Comparison of ENCODE assay signal across 8 cellular contexts in the genomic region with DNA sequence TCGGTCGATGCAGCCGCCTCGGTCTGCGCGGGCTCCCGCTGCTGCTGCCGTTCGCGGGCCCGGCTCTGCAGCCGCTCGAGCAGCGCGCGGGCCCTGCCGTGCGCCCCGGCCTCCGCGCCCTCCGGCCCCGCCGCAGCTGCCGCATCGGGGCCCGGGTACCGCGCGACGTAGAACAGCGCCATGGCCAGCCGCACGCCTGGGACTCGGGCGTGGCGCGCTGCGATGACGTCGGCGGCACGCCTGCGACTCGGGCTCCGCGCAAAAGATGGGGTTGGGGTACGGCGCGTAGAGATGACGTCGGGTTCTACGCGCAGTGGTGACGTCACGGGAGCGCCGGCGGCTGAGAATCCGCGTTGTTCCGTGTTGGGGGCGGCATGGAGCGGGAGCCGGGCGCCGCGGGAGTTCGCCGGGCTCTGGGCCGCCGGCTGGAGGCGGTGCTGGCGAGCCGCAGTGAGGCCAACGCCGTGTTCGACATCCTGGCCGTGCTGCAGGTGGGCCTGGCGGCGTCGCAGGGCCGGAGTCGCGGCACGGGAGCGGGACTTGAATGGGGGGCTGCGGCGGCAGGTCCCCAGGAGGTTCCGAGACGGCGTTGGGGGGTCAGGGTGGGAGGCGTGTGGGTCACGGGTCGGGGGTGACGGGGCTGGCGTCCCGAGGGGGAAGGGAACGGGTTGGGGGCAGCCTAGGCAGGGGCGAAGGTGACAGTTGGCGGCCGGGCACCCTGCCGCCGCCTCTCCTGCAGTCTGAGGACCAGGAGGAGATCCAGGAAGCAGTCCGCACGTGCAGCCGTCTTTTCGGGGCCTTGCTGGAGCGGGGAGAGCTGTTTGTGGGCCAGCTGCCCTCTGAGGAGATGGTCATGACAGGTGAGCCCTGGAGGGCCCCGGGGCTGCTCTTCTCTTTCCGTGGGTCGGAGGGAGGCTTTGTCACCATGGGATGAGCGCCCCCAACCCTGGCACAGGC. TPM values are rescaled to one million over a fixed set of nuclear protein-coding genes. Genes with fewer than 3 reads are reported as not detected.
DNase-seq lines count a peak whose midpoint lies in the region; ATAC-seq, FAIRE-seq and TF ChIP-seq lines count a peak whose summit lies in the region.

Gene DDX51 (minus strand): TSS at position 205 of the 957 bp plus-strand sequence. CDS start 23 bp downstream, at position 182.
Gene NOC4L (plus strand): TSS at position 343 of the 957 bp plus-strand sequence. CDS start 32 bp downstream, at position 375.

- TF ChIP-seq EP300 in HepG2 (IDR thresholded peaks at IDR 0.05; ENCODE audit: low read depth in 2 of 2, low read length in 2 of 2), result no peak
- TF ChIP-seq EP300 in HepG2 (CRISPR knock-in tag; IDR thresholded peaks at IDR 0.05; ENCODE audit: borderline replicate concordance), result peak; percentile 65; the same call in 1 of the 2 replicates

- H3K27me3 ChIP-seq in HepG2 (ENCODE audit: control insufficient read depth in 1 of 2, insufficient read depth in 2 of 2, low read length in 2 of 2), result no peaks in the 10 kb centered on the region; a peak in 1 of 5 replicates

- H3K4me3 ChIP-seq in HepG2 (replicated peaks in 1 of 3; ENCODE audit: insufficient read depth in 1 of 3, low read depth in 2 of 3, low read length in 3 of 3), result peak within 1 kb of the TSS; percentile 85 to 99 (median 93)

- peaks cover 17% of the 10 kb centered on the region for H3K4me1 ChIP-seq in HepG2 (ENCODE audit: insufficient read depth, low read length)

- 0% methylated on average over 8 of the region's 113 CpGs for WGBS in HepG2 (ENCODE audit: low lambda C conversion rate)

- POLR2A ChIA-PET in HepG2 (lab: Yijun Ruan, JAX), result no interaction called here

- peak; percentile 94 for DNase-seq in NCI-H748 (lab: John Stamatoyannopoulos, UW; ENCODE audit: unreplicated experiment)
- peak; percentile 96 for DNase-seq in activated CD4-positive, alpha-beta T cell treated with anti-CD3 and anti-CD28 coated beads, Interleukin-2, amount 50 U/mL, for 1 hour
- DNase-seq in dermis blood vessel endothelial cell, result peak; percentile 98
- peak; percentile 81 for DNase-seq in HepG2 (ENCODE audit: low spot score)
- peak; percentile 97 to 98 for DNase-seq in stimulated activated CD4-positive, alpha-beta T cell treated with anti-CD3 and anti-CD28 coated beads, Interleukin-2, amount 100 ng/mL, for 48 hours

- TF ChIP-seq RAD21 in HepG2 (CRISPR knock-in tag; IDR thresholded peaks at IDR 0.05), result peak; percentile 26

- in situ Hi-C loops in HepG2 (cut with HindIII; ENCODE audit: extremely low pct_ligation_motif_present, low pct_unique_long_range_greater_than_20kb), result no loop called here

- TF ChIP-seq CTCF in C4-2B (conservative IDR thresholded peaks at IDR 0.05) (no peak), HepG2 (CRISPR knock-in tag; IDR thresholded peaks at IDR 0.05) (peak; percentile 53)

- no TSS peak for BruUV-seq in HepG2 (replicated peaks; lab: Mats Ljungman, UMichigan)

- ATAC-seq in GM19328 (IDR thresholded peaks at IDR 0.05; ENCODE audit: unreplicated experiment), result peak; percentile 84
- ATAC-seq in HG03469 (IDR thresholded peaks at IDR 0.05; ENCODE audit: unreplicated experiment), result peak; percentile 68
- ATAC-seq in HepG2, result peak; percentile 70

- peak; percentile 56 for FAIRE-seq in HepG2 (lab: Jason Lieb, UNC)

- H3K9me3 ChIP-seq in HepG2 (ENCODE audit: low read length), result no peaks in the 10 kb centered on the region

- peaks cover 20 to 30% of the 10 kb centered on the region in 2 experiments for H3K36me3 ChIP-seq in HepG2 (replicated peaks in 1 of 2; ENCODE audit: control insufficient read depth in 1 of 2, insufficient read depth in 2 of 2, low read length in 2 of 2)

- peak within 1 kb of the TSS; percentile 94 for H3K4me2 ChIP-seq in HepG2 (ENCODE audit: low read depth, low read length)

- H3K27ac ChIP-seq in C4-2B (peak within 1 kb of the TSS; percentile 88), HepG2 (ENCODE audit: extremely low read length, insufficient read depth, low read length) (peak within 1 kb of the TSS; percentile 49)

- H3K9ac ChIP-seq in HepG2 (ENCODE audit: insufficient read depth, low read depth, low read length), result peak within 1 kb of the TSS; percentile 91

- H4K20me1 ChIP-seq in HepG2 (ENCODE audit: insufficient read depth, low read length), result no peaks in the 10 kb centered on the region

- no peak within 1 kb of the TSS for H2AFZ ChIP-seq in HepG2 (ENCODE audit: low read length)

- CTCF ChIA-PET in HepG2 (lab: Yijun Ruan, JAX; ENCODE audit: low intra/inter-chr PET ratio, low total read pairs), result interaction anchor here (0.9 kb wide), 1 partner anchor 10 kb away, joined by 3 read pairs; no protein-coding TSS in a partner anchor

- peak in 1 of 2 experiments; percentile 49; a peak in 2 of 4 replicates for TF ChIP-seq POLR2A in HepG2 (IDR thresholded peaks at IDR 0.05; ENCODE audit: insufficient read depth in 1 of 2, low read depth in 2 of 2, low read length in 2 of 2)

- intact Hi-C loops in HepG2 (cut with micrococcal nuclease; ENCODE audit: unreplicated experiment), result no loop called here

- H3K79me2 ChIP-seq in HepG2 (ENCODE audit: insufficient read depth, low read length), result peaks cover 26% of the 10 kb centered on the region

RNA-seq across cellular contexts. Expression of gene DDX51, which starts in this region (rescaled TPM):
- total RNA-seq in dermis blood vessel endothelial cell, result 6.8 and 7.5 TPM in 2 replicates
- 3.5 and 10.1 TPM in 2 replicates for total RNA-seq in HepG2 (2016; rRNA removed; fragmentation: Illumina TruSeq; extraction: Trizol)
- total RNA-seq in HepG2 (2016; cell fraction: cytosol; rRNA removed; fragmentation: Illumina TruSeq; extraction: Trizol; ENCODE audit: low read depth), result 3.5 and 3.6 TPM in 2 replicates
- 2.7 and 9.3 TPM in 2 replicates for total RNA-seq in HepG2 (2016; cell fraction: insoluble cytoplasmic fraction; rRNA removed; fragmentation: Illumina TruSeq; extraction: Trizol)
- 2.5 and 3.2 TPM in 2 replicates for total RNA-seq in HepG2 (2016; cell fraction: membrane; rRNA removed; fragmentation: Illumina TruSeq; extraction: Trizol)
- 9.6 and 14.3 TPM in 2 replicates for total RNA-seq in HepG2 (2016; cell fraction: nucleus; rRNA removed; fragmentation: Illumina TruSeq; extraction: Trizol)
- 10.1 and 11.6 TPM in 2 replicates for polyA plus RNA-seq in HepG2 (2011; rRNA removed)
- 3.4 and 4.5 TPM in 2 replicates for polyA plus RNA-seq in HepG2 (2011; cell fraction: cytosol; rRNA removed)
- 66.0 and 70.7 TPM in 2 replicates for polyA plus RNA-seq in HepG2 (2011; cell fraction: nucleus; rRNA removed)
- polyA plus RNA-seq in HepG2 (2012), result 9.1 and 11.4 TPM in 2 replicates
- 0.85 and 1.1 TPM in 2 replicates for polyA plus RNA-seq in HepG2 (2016; cell fraction: cytosol; fragmentation: Illumina TruSeq; extraction: Trizol; ENCODE audit: low read depth)
- polyA plus RNA-seq in HepG2 (2016; cell fraction: insoluble cytoplasmic fraction; fragmentation: Illumina TruSeq; extraction: Trizol; ENCODE audit: low read depth), result 4.4 and 5.8 TPM in 2 replicates
- 1.2 and 2.1 TPM in 2 replicates for polyA plus RNA-seq in HepG2 (2016; cell fraction: membrane; fragmentation: Illumina TruSeq; extraction: Trizol; ENCODE audit: low read depth)
- polyA plus RNA-seq in HepG2 (2016; cell fraction: nucleus; fragmentation: Illumina TruSeq; extraction: Trizol; ENCODE audit: insufficient read depth, low read depth), result 41.8 and 50.5 TPM in 2 replicates
- polyA minus RNA-seq in HepG2 (2011; rRNA and poly(A)+ RNA removed; ENCODE audit: low replicate concordance), result 10.7 and 19.6 TPM in 2 replicates
- 3.3 and 4.1 TPM in 2 replicates for polyA minus RNA-seq in HepG2 (2011; cell fraction: cytosol; rRNA and poly(A)+ RNA removed)
- 14.7 and 15.7 TPM in 2 replicates for polyA minus RNA-seq in HepG2 (2011; cell fraction: nucleus; rRNA and poly(A)+ RNA removed)

RNA-seq across cellular contexts. Expression of gene NOC4L, which starts in this region (rescaled TPM):
- total RNA-seq in dermis blood vessel endothelial cell (12.1 and 18.3 TPM in 2 replicates), HepG2 (2016; rRNA removed; fragmentation: Illumina TruSeq; extraction: Trizol) (12.1 and 14.6 TPM in 2 replicates)
- total RNA-seq in HepG2 (2016; cell fraction: cytosol; rRNA removed; fragmentation: Illumina TruSeq; extraction: Trizol; ENCODE audit: low read depth), result 7.5 and 7.6 TPM in 2 replicates
- 9.2 and 14.5 TPM in 2 replicates for total RNA-seq in HepG2 (2016; cell fraction: insoluble cytoplasmic fraction; rRNA removed; fragmentation: Illumina TruSeq; extraction: Trizol)
- total RNA-seq in HepG2 (2016; cell fraction: membrane; rRNA removed; fragmentation: Illumina TruSeq; extraction: Trizol), result 8.8 and 9.0 TPM in 2 replicates
- 9.0 and 10.7 TPM in 2 replicates for total RNA-seq in HepG2 (2016; cell fraction: nucleus; rRNA removed; fragmentation: Illumina TruSeq; extraction: Trizol)
- polyA plus RNA-seq in HepG2 (2011; rRNA removed), result 4.3 and 4.6 TPM in 2 replicates
- polyA plus RNA-seq in HepG2 (2011; cell fraction: cytosol; rRNA removed), result 2.7 and 4.4 TPM in 2 replicates
- polyA plus RNA-seq in HepG2 (2011; cell fraction: nucleus; rRNA removed), result 14.6 and 21.3 TPM in 2 replicates
- polyA plus RNA-seq in HepG2 (2012), result 7.9 and 11.5 TPM in 2 replicates
- 11.7 and 12.8 TPM in 2 replicates for polyA plus RNA-seq in HepG2 (2016; cell fraction: cytosol; fragmentation: Illumina TruSeq; extraction: Trizol; ENCODE audit: low read depth)
- 14.6 and 19.7 TPM in 2 replicates for polyA plus RNA-seq in HepG2 (2016; cell fraction: insoluble cytoplasmic fraction; fragmentation: Illumina TruSeq; extraction: Trizol; ENCODE audit: low read depth)
- polyA plus RNA-seq in HepG2 (2016; cell fraction: membrane; fragmentation: Illumina TruSeq; extraction: Trizol; ENCODE audit: low read depth), result 9.3 and 11.4 TPM in 2 replicates
- 25.5 and 25.9 TPM in 2 replicates for polyA plus RNA-seq in HepG2 (2016; cell fraction: nucleus; fragmentation: Illumina TruSeq; extraction: Trizol; ENCODE audit: insufficient read depth, low read depth)
- polyA minus RNA-seq in HepG2 (2011; rRNA and poly(A)+ RNA removed; ENCODE audit: low replicate concordance), result 5.3 and 10.2 TPM in 2 replicates
- 4.2 and 4.3 TPM in 2 replicates for polyA minus RNA-seq in HepG2 (2011; cell fraction: cytosol; rRNA and poly(A)+ RNA removed)
- polyA minus RNA-seq in HepG2 (2011; cell fraction: nucleus; rRNA and poly(A)+ RNA removed), result 2.7 and 3.7 TPM in 2 replicates

Comparison
In these comparisons a context has a peak if more than half of its experiments do, and no peak if none do; other contexts are left out.
1. Peak in every context shown above with its lines: DNase-seq, ATAC-seq, H3K4me3 ChIP-seq and H3K27ac ChIP-seq.